Comparison of ENCODE assay signal across 14 cellular contexts in genomic region chr20:16392346-16392745, GRCh38.
A peak's percentile ranks its signal among the peaks of the same experiment; 100 is the strongest.
DNase-seq lines count a peak whose midpoint lies in the region; ATAC-seq, FAIRE-seq and TF ChIP-seq lines count a peak whose summit lies in the region.
"Had no signal": no experiment of that assay in that cellular context is flagged by ENCODE, and none has a peak within 500 bp of the region (broad histone marks: within the 10 kb centered on the region; RNA-seq: fewer than 3 reads in every experiment).

No MANE protein-coding gene starts in this region.

- intact Hi-C loops in heart left ventricle (cut with DNase I), result loop anchor here in 1 of 10 donors (10.0 kb wide), 1 partner anchor 58 kb away; no protein-coding TSS in a partner anchor

- H3K9me3 Mint-ChIP-seq in stimulated activated memory B cell treated with anti-CD40 and anti-IgM and Interleukin-4, amounts not matched to agents 10 μg/mL and 1 μg/mL and 100 μg/mL, for 72 hours, result no peaks in the 10 kb centered on the region
- H3K9me3 Mint-ChIP-seq: activated T-cell treated with anti-CD3 and anti-CD28 coated beads, Interleukin-2, amount 50 U/mL, for 72 hours had no signal

- peaks cover 0 to 27% (median 0%) of the 10 kb centered on the region in 9 donors for H3K36me3 ChIP-seq in heart left ventricle
- H3K36me3 ChIP-seq: breast epithelium, ovary had no signal

- peaks cover 26% of the 10 kb centered on the region for H3K36me3 Mint-ChIP-seq in stimulated activated memory B cell treated with anti-CD40 and anti-IgM and Interleukin-4, amounts not matched to agents 10 μg/mL and 1 μg/mL and 100 μg/mL, for 72 hours

- DNase-seq in GM19238 (ENCODE audit: insufficient read length, low spot score), result peak; percentile 46
- DNase-seq in heart left ventricle, result no peak
- DNase-seq in HTR-8/SVneo (ENCODE audit: insufficient read length, low spot score), result no peak
- DNase-seq in DMS79 (lab: John Stamatoyannopoulos, UW), result no peak
- DNase-seq in stimulated activated CD4-positive, alpha-beta T cell treated with anti-CD3 and anti-CD28 coated beads, Interleukin-4, amount 100 ng/mL, for 4 hours, result no peak
- DNase-seq: activated T-cell treated with anti-CD3 and anti-CD28 coated beads, Interleukin-2, amount 50 U/mL, for 72 hours; HCEC 1CT; left cardiac atrium; ovary; transverse colon had no signal

- no peaks in the 10 kb centered on the region for H3K9me3 ChIP-seq in heart left ventricle
- H3K9me3 ChIP-seq: breast epithelium, ovary, transverse colon had no signal

- no peak for TF ChIP-seq CTCF in heart left ventricle (IDR thresholded peaks at IDR 0.05)

- H3K27me3 Mint-ChIP-seq in stimulated activated memory B cell treated with anti-CD40 and anti-IgM and Interleukin-4, amounts not matched to agents 10 μg/mL and 1 μg/mL and 100 μg/mL, for 72 hours, result no peaks in the 10 kb centered on the region

- H3K27ac Mint-ChIP-seq in stimulated activated memory B cell treated with anti-CD40 and anti-IgM and Interleukin-4, amounts not matched to agents 10 μg/mL and 1 μg/mL and 100 μg/mL, for 72 hours, result peak overlapping the region; percentile 61
- H3K27ac Mint-ChIP-seq: activated T-cell treated with anti-CD3 and anti-CD28 coated beads, Interleukin-2, amount 50 U/mL, for 72 hours had no signal

- no peak for FAIRE-seq in HTR-8/SVneo (lab: Jason Lieb, UNC)

- H3K27ac ChIP-seq in heart left ventricle, result no peak overlapping the region
- H3K27ac ChIP-seq: breast epithelium, ovary, transverse colon had no signal

- peak; percentile 97 for ATAC-seq in HG02571 (IDR thresholded peaks at IDR 0.05; ENCODE audit: unreplicated experiment)
- peak; percentile 97 for ATAC-seq in HG03342 (IDR thresholded peaks at IDR 0.05; ENCODE audit: unreplicated experiment)
- peak; percentile 91 for ATAC-seq in stimulated activated memory B cell treated with anti-CD40 and anti-IgM and Interleukin-4, amounts not matched to agents 10 μg/mL and 1 μg/mL and 100 μg/mL, for 72 hours
- ATAC-seq in heart left ventricle, result no peak
- ATAC-seq: activated T-cell treated with anti-CD3 and anti-CD28 coated beads, Interleukin-2, amount 50 U/mL, for 72 hours had no signal

- peaks cover 0 to 10% (median 7%) of the 10 kb centered on the region in 12 donors for H3K4me1 ChIP-seq in heart left ventricle
- H3K4me1 ChIP-seq: breast epithelium had no signal

- peaks cover 41% of the 10 kb centered on the region for H3K4me1 Mint-ChIP-seq in stimulated activated memory B cell treated with anti-CD40 and anti-IgM and Interleukin-4, amounts not matched to agents 10 μg/mL and 1 μg/mL and 100 μg/mL, for 72 hours

- H3K27me3 ChIP-seq in heart left ventricle, result no peaks in the 10 kb centered on the region
- H3K27me3 ChIP-seq: breast epithelium, ovary, transverse colon had no signal

- TF ChIP-seq POLR2A in heart left ventricle (IDR thresholded peaks at IDR 0.05), result no peak

- H3K4me3 ChIP-seq in heart left ventricle, result no peak overlapping the region
- H3K4me3 ChIP-seq: breast epithelium, ovary, transverse colon had no signal

- H3K4me3 Mint-ChIP-seq in stimulated activated memory B cell treated with anti-CD40 and anti-IgM and Interleukin-4, amounts not matched to agents 10 μg/mL and 1 μg/mL and 100 μg/mL, for 72 hours, result peak overlapping the region; percentile 53
- H3K4me3 Mint-ChIP-seq: activated T-cell treated with anti-CD3 and anti-CD28 coated beads, Interleukin-2, amount 50 U/mL, for 72 hours had no signal

- WGBS in heart left ventricle, 4 donors, result 96 to 98% (median 97%) methylated on average over 8 of the region's 8 CpGs

Comparison
In these comparisons a context has a peak if more than half of its experiments do, and no peak if none do; other contexts are left out.
1. ATAC-seq: peak in HG02571 (single experiment), HG03342 (single experiment) and stimulated activated memory B cell treated with anti-CD40 and anti-IgM and Interleukin-4, amounts not matched to agents 10 μg/mL and 1 μg/mL and 100 μg/mL, for 72 hours (single experiment); none in heart left ventricle (0 of 4).